In the genomic region with DNA sequence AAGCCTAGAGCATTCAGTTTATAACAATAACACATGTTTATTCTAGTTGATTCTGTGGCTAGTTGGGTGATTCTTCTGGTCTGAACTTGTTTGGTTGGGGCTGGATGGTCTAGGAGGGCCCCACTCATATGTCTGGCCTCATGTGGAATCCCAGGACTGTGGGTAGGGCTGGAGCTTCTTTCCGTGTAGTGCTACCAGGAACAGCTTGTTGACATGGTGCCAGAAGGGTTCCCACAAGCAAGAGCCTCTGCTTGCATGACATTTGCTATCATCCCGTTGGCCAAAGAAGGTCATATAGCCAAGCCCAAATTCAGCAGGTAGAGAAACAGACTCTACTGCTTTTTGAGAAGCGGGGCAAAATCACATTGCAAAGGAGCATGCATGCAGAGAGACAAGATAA, we compare ENCODE assay signal across 2 cellular contexts.
TF ChIP-seq lines count a peak whose summit lies in the region.

No MANE protein-coding gene starts in this region.

TF ChIP-seq in IMR-90, 13 proteins besides CTCF, POLR2A, EP300 and RAD21:
- TF ChIP-seq, protein P1, sequence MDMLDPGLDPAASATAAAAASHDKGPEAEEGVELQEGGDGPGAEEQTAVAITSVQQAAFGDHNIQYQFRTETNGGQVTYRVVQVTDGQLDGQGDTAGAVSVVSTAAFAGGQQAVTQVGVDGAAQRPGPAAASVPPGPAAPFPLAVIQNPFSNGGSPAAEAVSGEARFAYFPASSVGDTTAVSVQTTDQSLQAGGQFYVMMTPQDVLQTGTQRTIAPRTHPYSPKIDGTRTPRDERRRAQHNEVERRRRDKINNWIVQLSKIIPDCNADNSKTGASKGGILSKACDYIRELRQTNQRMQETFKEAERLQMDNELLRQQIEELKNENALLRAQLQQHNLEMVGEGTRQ (IDR thresholded peaks at IDR 0.05; ENCODE audit: low read depth, low read length) = no peak
- TF ChIP-seq CEBPB (IDR thresholded peaks at IDR 0.05; ENCODE audit: low read depth, low read length) (no peak), ELK1 (IDR thresholded peaks at IDR 0.05; ENCODE audit: borderline replicate concordance, low read depth, low read length) (no peak), MAFK (IDR thresholded peaks at IDR 0.05; ENCODE audit: low read depth, low read length) (no peak), MXI1 (IDR thresholded peaks at IDR 0.05; ENCODE audit: borderline replicate concordance, low read depth, low read length) (no peak), MAZ (IDR thresholded peaks at IDR 0.05; ENCODE audit: borderline replicate concordance, low read depth, low read length) (no peak), RCOR1 (IDR thresholded peaks at IDR 0.05; ENCODE audit: insufficient replicate concordance, low read length) (no peak), CHD1 (IDR thresholded peaks at IDR 0.05; ENCODE audit: low read depth, low read length) (no peak), NFE2L2 (IDR thresholded peaks at IDR 0.05; ENCODE audit: low read depth, low read length) (no peak), FOS (IDR thresholded peaks at IDR 0.05; ENCODE audit: low read depth, low read length) (no peak), RFX5 (IDR thresholded peaks at IDR 0.05; ENCODE audit: low read depth, low read length) (no peak), SMC3 (IDR thresholded peaks at IDR 0.05; ENCODE audit: low read depth, low read length) (no peak), BHLHE40 (IDR thresholded peaks at IDR 0.05; ENCODE audit: low read depth, low read length) (no peak)

TF ChIP-seq in HepG2, 621 proteins besides CTCF, POLR2A, EP300 and RAD21 (continued from another document):
- TF ChIP-seq, protein P2, sequence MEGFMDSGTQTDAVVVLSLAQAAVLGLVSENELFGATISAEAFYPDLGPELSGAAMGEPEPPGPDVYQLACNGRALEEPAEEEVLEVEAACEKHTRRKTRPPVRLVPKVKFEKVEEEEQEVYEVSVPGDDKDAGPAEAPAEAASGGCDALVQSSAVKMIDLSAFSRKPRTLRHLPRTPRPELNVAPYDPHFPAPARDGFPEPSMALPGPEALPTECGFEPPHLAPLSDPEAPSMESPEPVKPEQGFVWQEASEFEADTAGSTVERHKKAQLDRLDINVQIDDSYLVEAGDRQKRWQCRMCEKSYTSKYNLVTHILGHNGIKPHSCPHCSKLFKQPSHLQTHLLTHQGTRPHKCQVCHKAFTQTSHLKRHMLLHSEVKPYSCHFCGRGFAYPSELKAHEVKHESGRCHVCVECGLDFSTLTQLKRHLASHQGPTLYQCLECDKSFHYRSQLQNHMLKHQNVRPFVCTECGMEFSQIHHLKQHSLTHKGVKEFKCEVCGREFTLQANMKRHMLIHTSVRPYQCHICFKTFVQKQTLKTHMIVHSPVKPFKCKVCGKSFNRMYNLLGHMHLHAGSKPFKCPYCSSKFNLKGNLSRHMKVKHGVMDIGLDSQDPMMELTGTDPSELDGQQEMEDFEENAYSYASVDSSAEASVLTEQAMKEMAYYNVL (CRISPR knock-in tag; IDR thresholded peaks at IDR 0.05; ENCODE audit: borderline replicate concordance) = no peak
- TF ChIP-seq MAX (IDR thresholded peaks at IDR 0.05) (no peak), SKIL (CRISPR knock-in tag; IDR thresholded peaks at IDR 0.05; ENCODE audit: borderline replicate concordance) (no peak), ZBTB20 (CRISPR knock-in tag; IDR thresholded peaks at IDR 0.05; ENCODE audit: borderline replicate concordance, low read depth) (no peak), KLF9 (CRISPR knock-in tag; IDR thresholded peaks at IDR 0.05; ENCODE audit: low read depth) (no peak), ZNF24 (IDR thresholded peaks at IDR 0.05) (no peak), REL (CRISPR knock-in tag; conservative IDR thresholded peaks at IDR 0.05) (no peak), BCL3 (CRISPR knock-in tag; IDR thresholded peaks at IDR 0.05) (no peak)
TF ChIP-seq in HepG2: peak in this region for 0.
